Comparison of ENCODE assay signal across 7 cellular contexts in the genomic region with DNA sequence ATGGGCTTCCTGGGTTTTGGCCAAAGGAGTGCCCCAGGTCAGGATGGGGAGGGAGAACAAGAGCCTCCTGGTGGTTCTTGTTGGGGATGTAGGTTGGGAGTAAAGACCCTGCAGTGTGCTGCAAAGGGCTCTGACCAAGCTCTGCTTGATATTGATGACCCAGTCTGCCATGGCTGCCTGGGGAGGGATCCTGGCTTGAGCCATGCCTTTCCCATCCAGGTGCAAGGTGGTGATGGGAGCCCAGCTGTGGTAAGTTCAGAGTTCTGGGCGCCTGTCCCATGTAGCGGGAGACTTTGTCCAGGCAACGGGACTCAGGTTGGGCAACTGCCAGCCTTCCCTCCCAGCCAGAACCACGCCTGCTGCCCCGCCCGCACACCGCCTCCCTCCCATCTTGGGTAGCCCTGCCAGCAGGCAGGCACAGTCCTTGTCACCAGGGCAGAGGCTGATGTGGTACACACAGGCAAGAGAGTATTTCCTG. TPM values are rescaled to one million over a fixed set of nuclear protein-coding genes. Genes with fewer than 3 reads are reported as not detected.
DNase-seq lines count a peak whose midpoint lies in the region; ATAC-seq and TF ChIP-seq lines count a peak whose summit lies in the region.

No MANE protein-coding gene starts in this region.

- 39% methylated on average over 7 of the region's 7 CpGs for WGBS in esophagus muscularis mucosa

- peaks cover 71 to 83% (median 79%) of the 10 kb centered on the region in 4 donors for H3K4me1 ChIP-seq in esophagus muscularis mucosa

- H3K27ac ChIP-seq in esophagus muscularis mucosa (replicated peaks in 1 of 4): peak overlapping the region; percentile 88 to 92 (median 90)

- H3K36me3 Mint-ChIP-seq in T-helper 2 cell treated with Interferon-gamma antibody and Interleukin-4, amounts not matched to agents 5 μg/mL and 100 μg/mL, for 36 hours (ENCODE audit: low read depth): peaks cover 42% of the 10 kb centered on the region
- no peaks in the 10 kb centered on the region for H3K36me3 Mint-ChIP-seq in natural killer cell treated with Interleukin-12 subunit alpha and Interleukin-12 subunit beta and Interleukin-15 and Interleukin-18, amount 100 ng/mL, for 72 hours

- H3K4me3 ChIP-seq in H7 (ENCODE audit: insufficient read depth, low read depth, low read length): peak overlapping the region; percentile 52; the same call in 1 of the 2 replicates
- H3K4me3 ChIP-seq in esophagus muscularis mucosa: peak overlapping the region; percentile 64 to 94 (median 80)

- peaks cover 44% of the 10 kb centered on the region for H3K4me1 Mint-ChIP-seq in T-helper 2 cell treated with Interferon-gamma antibody and Interleukin-4, amounts not matched to agents 5 μg/mL and 100 μg/mL, for 36 hours (ENCODE audit: low read depth)
- peaks cover 38 to 54% of the 10 kb centered on the region in 2 donors for H3K4me1 Mint-ChIP-seq in natural killer cell treated with Interleukin-12 subunit alpha and Interleukin-12 subunit beta and Interleukin-15 and Interleukin-18, amount 100 ng/mL, for 72 hours (ENCODE audit: low read depth in 2 of 2)

- TF ChIP-seq POLR2A in esophagus muscularis mucosa (IDR thresholded peaks at IDR 0.05; ENCODE audit: low read depth): no peak

- H3K27me3 Mint-ChIP-seq in T-helper 2 cell treated with Interferon-gamma antibody and Interleukin-4, amounts not matched to agents 5 μg/mL and 100 μg/mL, for 36 hours (ENCODE audit: low read depth): no peaks in the 10 kb centered on the region
- no peaks in the 10 kb centered on the region for H3K27me3 Mint-ChIP-seq in natural killer cell treated with Interleukin-12 subunit alpha and Interleukin-12 subunit beta and Interleukin-15 and Interleukin-18, amount 100 ng/mL, for 72 hours

- intact Hi-C loops in esophagus muscularis mucosa (cut with DNase I): no loop called here

- DNase-seq in H7: peak; percentile 68
- DNase-seq in T-helper 2 cell treated with Interferon-gamma antibody and Interleukin-4, amounts not matched to agents 5 μg/mL and 100 μg/mL, for 36 hours (ENCODE audit: low spot score): no peak
- no peak for DNase-seq in esophagus muscularis mucosa (ENCODE audit: extremely low spot score)
- DNase-seq in natural killer cell treated with Interleukin-12 subunit alpha and Interleukin-12 subunit beta and Interleukin-15 and Interleukin-18, amount 100 ng/mL, for 72 hours (ENCODE audit: low spot score): no peak
- DNase-seq in NCI-H1417 treated with DMSO at 0.1 percent for 48 hours (lab: John Stamatoyannopoulos, UW): no peak
- DNase-seq in effector CD8-positive, alpha-beta T cell (lab: John Stamatoyannopoulos, UW): no peak

- H3K27ac Mint-ChIP-seq in T-helper 2 cell treated with Interferon-gamma antibody and Interleukin-4, amounts not matched to agents 5 μg/mL and 100 μg/mL, for 36 hours: peak overlapping the region; percentile 94
- peak overlapping the region; percentile 97 to 99 for H3K27ac Mint-ChIP-seq in natural killer cell treated with Interleukin-12 subunit alpha and Interleukin-12 subunit beta and Interleukin-15 and Interleukin-18, amount 100 ng/mL, for 72 hours

- no peaks in the 10 kb centered on the region for H3K9me3 Mint-ChIP-seq in T-helper 2 cell treated with Interferon-gamma antibody and Interleukin-4, amounts not matched to agents 5 μg/mL and 100 μg/mL, for 36 hours
- H3K9me3 Mint-ChIP-seq in natural killer cell treated with Interleukin-12 subunit alpha and Interleukin-12 subunit beta and Interleukin-15 and Interleukin-18, amount 100 ng/mL, for 72 hours: no peaks in the 10 kb centered on the region

- TF ChIP-seq CTCF in esophagus muscularis mucosa (IDR thresholded peaks at IDR 0.05): peak in 1 of 3 experiments; percentile 10

- peak overlapping the region; percentile 99 for H3K4me3 Mint-ChIP-seq in T-helper 2 cell treated with Interferon-gamma antibody and Interleukin-4, amounts not matched to agents 5 μg/mL and 100 μg/mL, for 36 hours
- H3K4me3 Mint-ChIP-seq in natural killer cell treated with Interleukin-12 subunit alpha and Interleukin-12 subunit beta and Interleukin-15 and Interleukin-18, amount 100 ng/mL, for 72 hours: peak overlapping the region; percentile 95

- no peak for TF ChIP-seq EP300 in esophagus muscularis mucosa (IDR thresholded peaks at IDR 0.05)

- ATAC-seq in natural killer cell treated with Interleukin-12 subunit alpha and Interleukin-12 subunit beta and Interleukin-15 and Interleukin-18, amount 100 ng/mL, for 72 hours: no peak
- ATAC-seq in GM18858 (IDR thresholded peaks at IDR 0.05; ENCODE audit: unreplicated experiment): no peak

- no peaks in the 10 kb centered on the region for H3K9me3 ChIP-seq in esophagus muscularis mucosa

- no peaks in the 10 kb centered on the region for H3K27me3 ChIP-seq in H7 (ENCODE audit: control insufficient read depth, insufficient read depth, low read length)
- H3K27me3 ChIP-seq in esophagus muscularis mucosa: no peaks in the 10 kb centered on the region

- no peaks in the 10 kb centered on the region; the same call in 1 of the 2 replicates for H3K36me3 ChIP-seq in H7 (replicated peaks; ENCODE audit: control insufficient read depth, insufficient read depth, low read length)
- H3K36me3 ChIP-seq in esophagus muscularis mucosa: peaks cover 0 to 11% (median 4%) of the 10 kb centered on the region in 4 donors

RNA-seq across cellular contexts. Expression of gene GNAI2, which starts 2.6 kb away (rescaled TPM):
- total RNA-seq in H7 (2014; rRNA removed; shearing (Covaris generic)): 204 and 246 TPM in 2 replicates
- 100 to 1,000 TPM; 149 to 297 (median 239) TPM for total RNA-seq in esophagus muscularis mucosa
- total RNA-seq in natural killer cell treated with Interleukin-12 subunit alpha and Interleukin-12 subunit beta and Interleukin-15 and Interleukin-18, amount 100 ng/mL, for 72 hours: 100 to 1,000 TPM; 331 to 413 TPM

RNA-seq across cellular contexts. Expression of gene SEMA3B, which starts 30.4 kb away (rescaled TPM):
- total RNA-seq in H7 (2014; rRNA removed; shearing (Covaris generic)): 2.8 and 4.4 TPM in 2 replicates
- 10 to 100 TPM; 37.4 to 66.6 (median 46.4) TPM for total RNA-seq in esophagus muscularis mucosa
- 1 to 10 TPM in 1 of 2 donors, under 1 TPM in 1; 0.89 to 1.2 TPM for total RNA-seq in natural killer cell treated with Interleukin-12 subunit alpha and Interleukin-12 subunit beta and Interleukin-15 and Interleukin-18, amount 100 ng/mL, for 72 hours

RNA-seq across cellular contexts. Expression of gene SLC38A3, which starts 33.5 kb away (rescaled TPM):
- total RNA-seq in H7 (2014; rRNA removed; shearing (Covaris generic)): 0.21 and 0.22 TPM in 2 replicates
- total RNA-seq in esophagus muscularis mucosa: under 1 TPM in 2 of 4 donors, not detected in 2; 0.11 to 0.39 TPM
- not detected for total RNA-seq in natural killer cell treated with Interleukin-12 subunit alpha and Interleukin-12 subunit beta and Interleukin-15 and Interleukin-18, amount 100 ng/mL, for 72 hours

RNA-seq across cellular contexts. Expression of gene LSMEM2, which starts 40.3 kb away (rescaled TPM):
- total RNA-seq in H7 (2014; rRNA removed; shearing (Covaris generic)): 0.07 and 1.2 TPM in 2 replicates
- not detected for total RNA-seq in esophagus muscularis mucosa
- not detected for total RNA-seq in natural killer cell treated with Interleukin-12 subunit alpha and Interleukin-12 subunit beta and Interleukin-15 and Interleukin-18, amount 100 ng/mL, for 72 hours

RNA-seq across cellular contexts. Expression of gene GNAT1, which starts 47.2 kb away (rescaled TPM):
- total RNA-seq in H7 (2014; rRNA removed; shearing (Covaris generic)): not detected in 2 replicates
- not detected for total RNA-seq in esophagus muscularis mucosa
- total RNA-seq in natural killer cell treated with Interleukin-12 subunit alpha and Interleukin-12 subunit beta and Interleukin-15 and Interleukin-18, amount 100 ng/mL, for 72 hours: not detected
